In the genomic region with DNA sequence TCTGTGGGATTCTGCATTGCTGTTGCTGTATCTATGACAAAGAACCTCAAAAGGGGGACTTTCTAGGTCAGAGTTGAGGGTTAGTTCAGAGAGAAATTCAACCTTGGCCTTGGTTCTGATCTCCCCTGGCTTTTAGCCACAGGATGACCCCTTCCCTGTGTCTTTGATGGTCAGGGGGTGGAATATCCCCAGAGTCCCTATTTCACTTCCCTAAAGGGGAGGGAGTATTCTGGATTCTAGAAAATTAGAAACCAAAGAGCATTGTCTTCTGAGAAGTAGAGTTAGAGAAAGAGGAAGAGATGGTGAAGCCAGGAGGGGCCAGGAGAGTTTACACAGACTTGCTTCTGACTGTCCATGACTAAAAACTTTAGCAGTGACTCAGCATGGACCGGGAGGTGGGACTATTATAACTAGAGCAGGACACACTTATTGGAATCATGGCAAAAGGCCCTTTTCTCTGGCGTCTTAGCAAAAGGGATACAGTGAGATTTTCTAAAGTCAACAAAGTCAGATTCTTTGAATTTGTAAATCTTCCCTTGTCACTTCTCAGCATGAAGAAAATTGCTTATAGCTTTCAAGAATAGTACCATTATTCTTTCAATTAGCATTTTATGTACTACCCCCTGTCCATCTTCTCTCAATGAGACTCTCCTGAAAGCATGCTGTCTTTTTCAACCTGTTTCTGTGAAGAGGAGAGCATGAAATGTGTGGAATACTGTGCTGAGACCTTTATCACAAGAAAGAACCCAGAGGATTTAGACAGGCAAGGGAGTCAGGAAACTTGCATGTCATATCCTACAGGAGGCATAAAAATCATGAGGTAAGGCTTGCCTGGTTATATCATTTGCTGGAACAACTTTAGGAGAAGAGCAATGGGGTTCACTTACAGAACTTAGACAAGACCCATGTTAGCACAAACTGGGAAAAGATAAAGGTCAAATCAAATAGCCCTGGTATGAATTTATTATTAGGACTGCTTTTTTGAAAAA, we compare ENCODE assay signal across 10 cellular contexts. TPM values are rescaled to one million over a fixed set of nuclear protein-coding genes. Genes with fewer than 3 reads are reported as not detected.
A peak's percentile ranks its signal among the peaks of the same experiment; 100 is the strongest.
DNase-seq lines count a peak whose midpoint lies in the region; ATAC-seq lines count a peak whose summit lies in the region.
"Had no signal": no experiment of that assay in that cellular context is flagged by ENCODE, and none has a peak within 500 bp of the region (broad histone marks: within the 10 kb centered on the region; RNA-seq: fewer than 3 reads in every experiment).

No MANE protein-coding gene starts in this region.

- H3K4ac ChIP-seq in trophoblast cell (ENCODE audit: low read depth, low read length) = no peak overlapping the region

- H3K14ac ChIP-seq in trophoblast cell (ENCODE audit: low read length) = no peak overlapping the region

- WGBS in trophoblast cell (ENCODE audit: extremely low coverage, insufficient coverage, insufficient read length) = no CpG with 5 or more reads among the region's 2 CpGs

- H4K8ac ChIP-seq in trophoblast cell (ENCODE audit: low read depth, low read length) = no peak overlapping the region

- no peaks in the 10 kb centered on the region for H3K36me3 ChIP-seq in trophoblast cell (ENCODE audit: control insufficient read depth in 1 of 2, insufficient read depth in 2 of 2, low read length in 2 of 2)

- H3K27me3 ChIP-seq in trophoblast cell (ENCODE audit: insufficient read depth, low read length) = peaks cover 2% of the 10 kb centered on the region

- no peak overlapping the region for H4K12ac ChIP-seq in trophoblast cell (ENCODE audit: low read depth, low read length)

- no peak overlapping the region for H3K4me3 ChIP-seq in trophoblast cell (ENCODE audit: low read depth, low read length)

- DNase-seq in EH (ENCODE audit: low read depth) (peak; percentile 90), OCI-M1 (lab: John Stamatoyannopoulos, UW) (peak; percentile 91), fibroblast of the conjunctiva (ENCODE audit: low read depth) (peak; percentile 31), trophoblast cell (peak; percentile 2 to 34), NCI-H1436 treated with DMSO at 0.1 percent for 48 hours (lab: John Stamatoyannopoulos, UW) (no peak), NCI-H128 (lab: John Stamatoyannopoulos, UW; ENCODE audit: unreplicated experiment) (no peak)

- H3K27ac ChIP-seq in trophoblast cell (ENCODE audit: low read depth, low read length) = no peak overlapping the region

- no peak overlapping the region for H4K91ac ChIP-seq in trophoblast cell (ENCODE audit: low read depth, low read length)

- H3K79me2 ChIP-seq in trophoblast cell (ENCODE audit: control insufficient read depth, insufficient read depth, low read length, poor library complexity) = no peaks in the 10 kb centered on the region

- ATAC-seq in HG03565 (IDR thresholded peaks at IDR 0.05; ENCODE audit: unreplicated experiment) (no peak), GM18873 (IDR thresholded peaks at IDR 0.05; ENCODE audit: low FRiP score, unreplicated experiment) (no peak)
- ATAC-seq: activated naive CD4-positive, alpha-beta T cell treated with anti-CD3 and anti-CD28 coated beads, Interleukin-2, amount 50 U/mL, for 72 hours; stimulated activated memory B cell treated with anti-CD40 and anti-IgM and Interleukin-4, amounts not matched to agents 10 μg/mL and 1 μg/mL and 100 μg/mL, for 72 hours had no signal

- no peaks in the 10 kb centered on the region for H3K9me3 ChIP-seq in trophoblast cell (ENCODE audit: insufficient read depth, low read depth, low read length)

- no peak overlapping the region for H3K23ac ChIP-seq in trophoblast cell (ENCODE audit: low read length)

- H2AFZ ChIP-seq in trophoblast cell (ENCODE audit: insufficient read depth, low read length, poor library complexity) = no peak overlapping the region

- H3K9ac ChIP-seq in trophoblast cell (ENCODE audit: low read length) = no peak overlapping the region

- no peak overlapping the region for H2BK5ac ChIP-seq in trophoblast cell (ENCODE audit: low read depth, low read length, poor library complexity)

- H2AK5ac ChIP-seq in trophoblast cell (ENCODE audit: low read length) = no peak overlapping the region

- peaks cover 0 to 3% of the 10 kb centered on the region in 2 experiments for H3K4me1 ChIP-seq in trophoblast cell (ENCODE audit: control insufficient read depth in 1 of 2, insufficient read depth in 2 of 2, low read length in 2 of 2)

- peaks cover 2% of the 10 kb centered on the region for H3K79me1 ChIP-seq in trophoblast cell (ENCODE audit: low read length)

- H3K18ac ChIP-seq in trophoblast cell (ENCODE audit: low read length) = no peak overlapping the region

- no peak overlapping the region for H2BK12ac ChIP-seq in trophoblast cell (ENCODE audit: low read length)

- no peak overlapping the region for H2BK120ac ChIP-seq in trophoblast cell (ENCODE audit: insufficient read depth, low read length, poor library complexity)

- no peak overlapping the region for H3K4me2 ChIP-seq in trophoblast cell (ENCODE audit: low read length)

RNA-seq across cellular contexts. Expression of gene LPAR1, which starts 56.5 kb away (rescaled TPM):
- 4.9 and 5.2 TPM in 2 replicates for polyA plus RNA-seq in trophoblast cell (2013)

Comparison
In these comparisons a context has a peak if more than half of its experiments do, and no peak if none do; other contexts are left out.
1. DNase-seq: peak in EH (single experiment), OCI-M1 (single experiment), fibroblast of the conjunctiva (single experiment) and trophoblast cell (2 of 2); none in NCI-H1436 treated with DMSO at 0.1 percent for 48 hours (single experiment) and NCI-H128 (single experiment).